Comparison of ENCODE assay signal across 8 cellular contexts in genomic region chr1:179599623-179600249, GRCh38. TPM values are rescaled to one million over a fixed set of nuclear protein-coding genes. Genes with fewer than 3 reads are reported as not detected.
A peak's percentile ranks its signal among the peaks of the same experiment; 100 is the strongest.
DNase-seq lines count a peak whose midpoint lies in the region; ATAC-seq, FAIRE-seq and TF ChIP-seq lines count a peak whose summit lies in the region.

No MANE protein-coding gene starts in this region.

- no peak overlapping the region for H3K27ac Mint-ChIP-seq in glutamatergic neuron (ENCODE audit: unreplicated experiment)

- H3K9me3 ChIP-seq in SJCRH30 (replicated peaks), result no peaks in the 10 kb centered on the region

- TF ChIP-seq CTCF in D721Med (IDR thresholded peaks at IDR 0.05; ENCODE audit: insufficient read depth, missing control alignments) (peak; percentile 58), glutamatergic neuron (IDR thresholded peaks at IDR 0.05; ENCODE audit: partially characterized antibody, unreplicated experiment) (peak; percentile 67)

- no peak overlapping the region for H3K4me3 ChIP-seq in SJCRH30

- H3K4me3 Mint-ChIP-seq in glutamatergic neuron (ENCODE audit: unreplicated experiment), result no peak overlapping the region

- H3K27ac ChIP-seq in SJCRH30, result no peak overlapping the region

- H3K27me3 Mint-ChIP-seq in glutamatergic neuron (ENCODE audit: unreplicated experiment), result no peaks in the 10 kb centered on the region

- H3K4me1 Mint-ChIP-seq in glutamatergic neuron (ENCODE audit: low read depth, unreplicated experiment), result no peaks in the 10 kb centered on the region

- peak; percentile 91 for FAIRE-seq in D721Med (lab: Jason Lieb, UNC)

- H3K9me3 Mint-ChIP-seq in glutamatergic neuron (ENCODE audit: unreplicated experiment), result peaks cover 2% of the 10 kb centered on the region

- no peak for ATAC-seq in GM19463 (IDR thresholded peaks at IDR 0.05; ENCODE audit: unreplicated experiment)

- DNase-seq in D721Med (ENCODE audit: insufficient read length, low spot score) (no peak), HS-5 (ENCODE audit: low read depth) (peak; percentile 2), SJCRH30 (peak; percentile 17 to 35), glutamatergic neuron (no peak), KG1 (lab: John Stamatoyannopoulos, UW) (no peak), T-helper 9 cell (no peak)
- DNase-seq in activated CD8-positive, alpha-beta memory T cell treated with anti-CD3 and anti-CD28 coated beads for 24 hours, result no peak

- H3K36me3 ChIP-seq in SJCRH30, result no peaks in the 10 kb centered on the region

- H3K4me1 ChIP-seq in SJCRH30, result no peaks in the 10 kb centered on the region

- H3K36me3 Mint-ChIP-seq in glutamatergic neuron (ENCODE audit: unreplicated experiment), result peaks cover 8% of the 10 kb centered on the region

- H3K27me3 ChIP-seq in SJCRH30, result no peaks in the 10 kb centered on the region

RNA-seq across cellular contexts. Expression of gene TDRD5, which starts 8.1 kb away (rescaled TPM):
- not detected in 2 replicates for total RNA-seq in SJCRH30 (2014; rRNA removed; shearing (Covaris generic))
- total RNA-seq in glutamatergic neuron (ENCODE audit: unreplicated experiment), result not detected

RNA-seq across cellular contexts. Expression of gene NPHS2, which starts 24.0 kb away (rescaled TPM):
- total RNA-seq in SJCRH30 (2014; rRNA removed; shearing (Covaris generic)), result not detected in 2 replicates
- total RNA-seq in glutamatergic neuron (ENCODE audit: unreplicated experiment), result not detected

Comparison
In these comparisons a context has a peak if more than half of its experiments do, and no peak if none do; other contexts are left out.
1. DNase-seq: peak in HS-5 (single experiment) and SJCRH30 (2 of 2); none in D721Med (single experiment), glutamatergic neuron (single experiment), activated CD8-positive, alpha-beta memory T cell treated with anti-CD3 and anti-CD28 coated beads for 24 hours (single experiment), KG1 (single experiment) and T-helper 9 cell (single experiment).